Comparison of ENCODE assay signal across 23 cellular contexts in the genomic region with DNA sequence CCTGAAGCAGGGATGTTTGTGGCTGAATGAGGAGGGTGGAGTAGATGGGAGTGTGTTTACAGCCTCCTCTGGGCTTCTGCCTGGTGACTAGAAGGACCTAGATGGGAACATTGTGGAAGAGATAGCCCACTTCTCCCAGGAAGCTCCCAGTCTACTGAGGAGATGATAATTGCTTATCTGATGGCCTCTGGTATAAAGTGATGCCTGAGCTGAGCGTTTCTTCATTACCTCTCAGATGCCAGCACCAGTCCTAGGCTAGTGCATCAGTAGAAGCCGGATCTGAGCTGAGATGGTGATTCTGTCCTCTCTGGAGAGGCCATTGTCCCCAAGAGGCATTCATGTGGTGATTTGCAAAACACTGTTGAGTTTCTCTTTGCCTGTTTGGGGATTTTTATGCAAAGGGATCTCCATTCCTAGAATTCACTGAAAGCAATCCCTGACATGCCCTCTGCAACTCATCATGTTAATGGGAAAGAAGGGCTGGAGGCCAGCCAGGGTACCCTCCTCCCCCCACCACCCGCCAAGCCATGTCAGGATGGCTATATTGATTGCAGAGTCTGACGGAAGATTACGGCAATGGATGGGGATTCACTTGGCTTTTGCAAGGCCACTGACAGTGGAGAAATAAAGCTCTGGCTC.
DNase-seq lines count a peak whose midpoint lies in the region; ATAC-seq, FAIRE-seq and TF ChIP-seq lines count a peak whose summit lies in the region.
"Had no signal": no experiment of that assay in that cellular context is flagged by ENCODE, and none has a peak within 500 bp of the region (broad histone marks: within the 10 kb centered on the region; RNA-seq: fewer than 3 reads in every experiment).

No MANE protein-coding gene starts in this region.

- no peak overlapping the region for H2BK5ac ChIP-seq in mesenchymal stem cell (ENCODE audit: low read depth, low read length, poor library complexity, severe bottlenecking)

- no peak overlapping the region for H3K4me3 ChIP-seq in H7 (ENCODE audit: insufficient read depth, low read depth, low read length)
- H3K4me3 ChIP-seq in gastroesophageal sphincter, result no peak overlapping the region
- no peak overlapping the region for H3K4me3 ChIP-seq in mesenchymal stem cell (ENCODE audit: insufficient read depth in 1 of 2, low read depth in 1 of 2, low read length in 2 of 2)
- H3K4me3 ChIP-seq in effector memory CD4-positive, alpha-beta T cell (ENCODE audit: insufficient read depth, low read depth, low read length, poor library complexity, severe bottlenecking), result no peak overlapping the region
- no peak overlapping the region for H3K4me3 ChIP-seq in MM.1S (ENCODE audit: low read length)
- H3K4me3 ChIP-seq: GM23248, pancreas, right lobe of liver had no signal

- no peaks in the 10 kb centered on the region for H3K79me2 ChIP-seq in MM.1S (ENCODE audit: low read length)

- FAIRE-seq in HTR-8/SVneo (lab: Jason Lieb, UNC), result no peak
- FAIRE-seq: pancreas had no signal

- H3K4ac ChIP-seq in mesenchymal stem cell (ENCODE audit: low read depth in 1 of 2, low read length in 2 of 2), result no peak overlapping the region

- H2AFZ ChIP-seq in mesenchymal stem cell (ENCODE audit: low read depth, low read length) (no peak overlapping the region), MM.1S (ENCODE audit: low read length) (no peak overlapping the region)
- H2AFZ ChIP-seq: GM23248 had no signal

- no peak overlapping the region for H2AK5ac ChIP-seq in mesenchymal stem cell (ENCODE audit: low read length, severe bottlenecking)

- H3K36me3 ChIP-seq in H7 (replicated peaks; ENCODE audit: control insufficient read depth, insufficient read depth, low read length) (no peaks in the 10 kb centered on the region), gastroesophageal sphincter (no peaks in the 10 kb centered on the region), mesenchymal stem cell (ENCODE audit: control insufficient read depth in 1 of 2, insufficient read depth in 2 of 2, low read depth in 1 of 2, low read length in 2 of 2) (no peaks in the 10 kb centered on the region), MM.1S (replicated peaks; ENCODE audit: insufficient read depth, low read length) (no peaks in the 10 kb centered on the region)
- H3K36me3 ChIP-seq in effector memory CD4-positive, alpha-beta T cell (ENCODE audit: control insufficient read depth, insufficient read depth, low read length), result no peaks in the 10 kb centered on the region
- H3K36me3 ChIP-seq: pancreas, right lobe of liver had no signal

- H3K9me3 ChIP-seq in gastroesophageal sphincter, result no peaks in the 10 kb centered on the region
- H3K9me3 ChIP-seq in mesenchymal stem cell (ENCODE audit: control insufficient read depth, low read length), result no peaks in the 10 kb centered on the region
- no peaks in the 10 kb centered on the region for H3K9me3 ChIP-seq in effector memory CD4-positive, alpha-beta T cell (ENCODE audit: control insufficient read depth, low read length)
- no peaks in the 10 kb centered on the region for H3K9me3 ChIP-seq in MM.1S (replicated peaks; ENCODE audit: insufficient read depth, low read length)
- H3K9me3 ChIP-seq: pancreas, right lobe of liver had no signal

- ATAC-seq in gastroesophageal sphincter, result peak; percentile 34
- ATAC-seq: activated T-cell treated with anti-CD3 and anti-CD28 coated beads, Interleukin-2, amount 50 U/mL, for 4 hours; foreskin keratinocyte; left lobe of liver; natural killer cell; pancreas; T-cell had no signal

- 73 to 83% methylated on average over 1 to 5 of the region's 5 CpGs for WGBS in gastroesophageal sphincter (ENCODE audit: low coverage in 1 of 2), 2 donors
- WGBS in mesenchymal stem cell, result 60% methylated on average over 5 of the region's 5 CpGs

- no peak overlapping the region for H2BK120ac ChIP-seq in mesenchymal stem cell (ENCODE audit: low read depth, low read length)

- no peak overlapping the region for H2BK12ac ChIP-seq in mesenchymal stem cell (ENCODE audit: low read length in 2 of 2)

- TF ChIP-seq CTCF in gastroesophageal sphincter (IDR thresholded peaks at IDR 0.05), result no peak
- TF ChIP-seq CTCF in MM.1S (IDR thresholded peaks at IDR 0.05; ENCODE audit: low read length), result no peak

- H3K27me3 ChIP-seq in H7 (ENCODE audit: control insufficient read depth, insufficient read depth, low read length) (no peaks in the 10 kb centered on the region), gastroesophageal sphincter (no peaks in the 10 kb centered on the region), mesenchymal stem cell (ENCODE audit: control insufficient read depth in 1 of 2, insufficient read depth in 1 of 2, low read length in 2 of 2) (peaks cover 17 to 21% of the 10 kb centered on the region in 2 experiments), MM.1S (replicated peaks; ENCODE audit: insufficient read depth, low read length) (no peaks in the 10 kb centered on the region)
- peaks cover 5% of the 10 kb centered on the region for H3K27me3 ChIP-seq in effector memory CD4-positive, alpha-beta T cell (replicated peaks; ENCODE audit: control insufficient read depth, insufficient read depth, low read length, poor library complexity, severe bottlenecking)
- H3K27me3 ChIP-seq: pancreas, right lobe of liver had no signal

- H4K8ac ChIP-seq in mesenchymal stem cell (ENCODE audit: low read length), result peak overlapping the region; percentile 14

- no peaks in the 10 kb centered on the region for H4K20me1 ChIP-seq in MM.1S (ENCODE audit: insufficient read depth, low read length)

- H3K79me1 ChIP-seq in mesenchymal stem cell (replicated peaks; ENCODE audit: low read length, poor library complexity, severe bottlenecking), result peaks cover 9% of the 10 kb centered on the region

- peak; percentile 39 for DNase-seq in H7
- peak; percentile 62 for DNase-seq in NCI-H446 treated with DMSO at 0.1 percent for 48 hours (lab: John Stamatoyannopoulos, UW)
- DNase-seq in mesenchymal stem cell, result no peak
- no peak for DNase-seq in HTR-8/SVneo (ENCODE audit: insufficient read length, low spot score)
- DNase-seq in effector memory CD4-positive, alpha-beta T cell, result no peak
- DNase-seq in MM.1S, result no peak
- no peak for DNase-seq in activated gamma-delta T cell treated with Interleukin-2 at 50 U/mL for 16 hours
- DNase-seq: activated CD8-positive, alpha-beta memory T cell treated with anti-CD3 and anti-CD28 coated beads for 24 hours; activated T-cell treated with anti-CD3 and anti-CD28 coated beads, Interleukin-2, amount 50 U/mL, for 4 hours; foreskin keratinocyte; GM23248; IMR-90; midbrain; natural killer cell; NCI-H1417 treated with DMSO at 0.1 percent for 48 hours; NCI-H2171; NCI-H526 treated with DMSO at 0.1 percent for 48 hours; pancreas; Right ventricle myocardium superior; T-cell had no signal

- no peak overlapping the region for H2BK15ac ChIP-seq in mesenchymal stem cell (ENCODE audit: low read depth, poor library complexity, severe bottlenecking)

- H3K27ac ChIP-seq in gastroesophageal sphincter, result no peak overlapping the region
- H3K27ac ChIP-seq in mesenchymal stem cell (ENCODE audit: low read length, poor library complexity, severe bottlenecking), result no peak overlapping the region
- H3K27ac ChIP-seq in effector memory CD4-positive, alpha-beta T cell (ENCODE audit: insufficient read depth, low read length, poor library complexity, severe bottlenecking), result no peak overlapping the region
- H3K27ac ChIP-seq in MM.1S (ENCODE audit: low read length), result no peak overlapping the region
- H3K27ac ChIP-seq: foreskin keratinocyte, GM23248, pancreas, right lobe of liver had no signal

- no peaks in the 10 kb centered on the region for H3F3A ChIP-seq in MM.1S (ENCODE audit: insufficient read depth, low read length)

- TF ChIP-seq EP300 in gastroesophageal sphincter (IDR thresholded peaks at IDR 0.05), result no peak

- H4K91ac ChIP-seq in mesenchymal stem cell (ENCODE audit: low read length), result no peak overlapping the region

- no peak overlapping the region for H3K23ac ChIP-seq in mesenchymal stem cell (ENCODE audit: low read length in 2 of 2)

- H3K14ac ChIP-seq in mesenchymal stem cell (ENCODE audit: low read length in 2 of 2), result no peak overlapping the region

- H3K18ac ChIP-seq in mesenchymal stem cell (ENCODE audit: low read depth in 1 of 2, low read length in 2 of 2), result no peak overlapping the region

- H3K9ac ChIP-seq in mesenchymal stem cell (ENCODE audit: low read length) (no peak overlapping the region), MM.1S (ENCODE audit: low read length) (no peak overlapping the region)
- H3K9ac ChIP-seq: GM23248 had no signal

- TF ChIP-seq POLR2A in gastroesophageal sphincter (IDR thresholded peaks at IDR 0.05), result no peak

- H3K4me1 ChIP-seq in gastroesophageal sphincter (peaks cover 0 to 25% (median 5%) of the 10 kb centered on the region in 3 donors), mesenchymal stem cell (ENCODE audit: control insufficient read depth, insufficient read depth, low read depth, low read length) (peaks cover 2% of the 10 kb centered on the region), MM.1S (ENCODE audit: low read length) (no peaks in the 10 kb centered on the region)
- H3K4me1 ChIP-seq in effector memory CD4-positive, alpha-beta T cell (ENCODE audit: control insufficient read depth, insufficient read depth, low read length, poor library complexity, severe bottlenecking), result no peaks in the 10 kb centered on the region
- H3K4me1 ChIP-seq: foreskin keratinocyte, pancreas had no signal

- H3K9me2 ChIP-seq in MM.1S (replicated peaks; ENCODE audit: insufficient read depth, low read length), result no peaks in the 10 kb centered on the region

- no peak overlapping the region for H3K4me2 ChIP-seq in mesenchymal stem cell (ENCODE audit: low read length, poor library complexity, severe bottlenecking)
- no peak overlapping the region for H3K4me2 ChIP-seq in MM.1S (ENCODE audit: low read depth, low read length)

Comparison
In these comparisons a context has a peak if more than half of its experiments do, and no peak if none do; other contexts are left out.
1. DNase-seq: peak in H7 (single experiment) and NCI-H446 treated with DMSO at 0.1 percent for 48 hours (single experiment); none in mesenchymal stem cell (single experiment), HTR-8/SVneo (single experiment), effector memory CD4-positive, alpha-beta T cell (0 of 3), MM.1S (single experiment) and activated gamma-delta T cell treated with Interleukin-2 at 50 U/mL for 16 hours (single experiment).